9 cellular contexts compared by ENCODE assay signal in the genomic region with DNA sequence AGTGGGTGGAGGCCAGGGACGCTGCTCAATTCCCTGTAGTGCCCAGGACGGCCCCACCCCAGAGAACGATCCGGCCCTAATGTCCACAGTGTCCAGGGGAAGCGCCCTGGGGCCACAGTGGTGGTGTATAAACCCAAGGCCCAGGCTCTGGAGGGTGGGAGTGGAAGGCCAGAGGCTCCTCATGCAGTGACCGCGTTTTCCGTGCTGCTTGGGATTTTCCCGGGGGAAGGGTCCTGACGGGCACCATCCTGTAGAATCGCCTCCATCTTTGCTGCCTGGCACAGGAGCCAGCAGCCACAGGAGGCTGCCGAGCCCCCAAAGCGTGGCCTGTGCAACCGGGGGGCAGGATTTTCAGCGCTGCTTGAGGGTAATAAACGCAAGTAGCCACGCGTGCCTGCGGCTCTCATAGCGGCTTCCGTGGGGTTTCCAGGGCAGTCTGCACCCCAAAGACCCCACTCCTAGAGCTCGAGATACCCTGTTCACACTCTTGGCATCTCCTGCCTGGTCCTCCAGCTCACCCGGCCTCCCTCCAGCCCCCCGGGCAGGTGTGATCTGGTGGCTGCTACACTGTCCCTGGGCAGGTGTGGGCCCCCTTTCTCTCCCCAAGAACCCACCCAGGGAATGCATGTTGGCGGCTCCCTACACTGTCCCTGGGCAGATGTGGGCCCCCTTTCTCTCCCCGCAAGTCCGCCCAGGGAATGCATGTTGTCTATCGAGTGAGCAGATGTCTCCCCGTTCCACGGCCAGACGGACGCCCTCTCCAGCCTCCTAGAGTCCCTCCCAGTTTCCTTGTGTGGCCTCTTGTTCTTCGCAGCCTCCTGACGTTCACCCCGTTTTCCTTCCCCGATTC. TPM values are rescaled to one million over a fixed set of nuclear protein-coding genes. Genes with fewer than 3 reads are reported as not detected.
DNase-seq lines count a peak whose midpoint lies in the region; TF ChIP-seq lines count a peak whose summit lies in the region.
"Had no signal": no experiment of that assay in that cellular context is flagged by ENCODE, and none has a peak within 500 bp of the region (broad histone marks: within the 10 kb centered on the region; RNA-seq: fewer than 3 reads in every experiment).

No MANE protein-coding gene starts in this region.

- H3K9me3 ChIP-seq in Loucy (ENCODE audit: insufficient read depth, low read depth, low read length), result no peaks in the 10 kb centered on the region
- H3K9me3 ChIP-seq in neuronal stem cell (replicated peaks in 1 of 2; ENCODE audit: control insufficient read depth in 2 of 2, insufficient read depth in 1 of 2, low read depth in 1 of 2, low read length in 2 of 2), result no peaks in the 10 kb centered on the region

- DNase-seq in GM06990 (ENCODE audit: extremely low read depth, insufficient read length) (peak; percentile 6), chondrocyte (ENCODE audit: low spot score) (peak; percentile 82), neuronal stem cell (ENCODE audit: low spot score) (no peak), DMS79 (lab: John Stamatoyannopoulos, UW) (no peak), retina (no peak)
- DNase-seq in activated effector memory CD4-positive, alpha-beta T cell treated with Interleukin-2 at 50 U/mL for 16 hours, result no peak
- no peak for DNase-seq in stimulated activated CD4-positive, alpha-beta T cell treated with anti-CD3 and anti-CD28 coated beads, Interleukin-4, amount 100 ng/mL, for 24 hours
- DNase-seq: NCI-H510A had no signal

- H2AFZ ChIP-seq in Loucy (ENCODE audit: low read length), result no peak overlapping the region
- no peak overlapping the region for H2AFZ ChIP-seq in neuronal stem cell (ENCODE audit: low read length)

- H3F3A ChIP-seq in Loucy (ENCODE audit: low read depth), result no peaks in the 10 kb centered on the region

- no peak overlapping the region for H2BK12ac ChIP-seq in neuronal stem cell (ENCODE audit: low read length)

- H3K79me1 ChIP-seq in neuronal stem cell (ENCODE audit: low read depth, low read length), result peaks cover 47% of the 10 kb centered on the region

- H2BK15ac ChIP-seq in neuronal stem cell (ENCODE audit: low read length), result no peak overlapping the region

- peaks cover 78% of the 10 kb centered on the region for H3K79me2 ChIP-seq in Loucy (ENCODE audit: insufficient read depth, low read length)

- H3K4me1 Mint-ChIP-seq in chondrocyte (ENCODE audit: low read depth), result peaks cover 21% of the 10 kb centered on the region

- H2BK5ac ChIP-seq in neuronal stem cell (ENCODE audit: low read length), result no peak overlapping the region

- H2AK5ac ChIP-seq in neuronal stem cell (ENCODE audit: low read depth, low read length), result no peak overlapping the region

- H3K14ac ChIP-seq in neuronal stem cell (ENCODE audit: low read length), result no peak overlapping the region

- H3K9ac ChIP-seq in Loucy (ENCODE audit: low read depth, low read length, poor library complexity, severe bottlenecking), result peak overlapping the region; percentile 82
- no peak overlapping the region for H3K9ac ChIP-seq in neuronal stem cell (ENCODE audit: low read depth, low read length, poor library complexity)

- H3K4ac ChIP-seq in neuronal stem cell (ENCODE audit: low read length), result peak overlapping the region; percentile 37

- H3K27ac ChIP-seq in neuronal stem cell (replicated peaks; ENCODE audit: low read length), result no peak overlapping the region

- H3K4me3 ChIP-seq in GM06990 (replicated peaks; ENCODE audit: low read depth, low read length), result no peak overlapping the region
- peak overlapping the region; percentile 82 for H3K4me3 ChIP-seq in Loucy (ENCODE audit: low read length, poor library complexity, severe bottlenecking)
- H3K4me3 ChIP-seq in neuronal stem cell (ENCODE audit: low read length in 2 of 2), result peak overlapping the region in 1 of 2 donors; percentile 75

- no peak overlapping the region for H4K8ac ChIP-seq in neuronal stem cell (ENCODE audit: low read depth, low read length)

- H3K27me3 Mint-ChIP-seq in chondrocyte (ENCODE audit: low read depth), result no peaks in the 10 kb centered on the region

- H3K36me3 ChIP-seq in GM06990 (ENCODE audit: control insufficient read depth, insufficient read depth, low read length) (peaks cover 8% of the 10 kb centered on the region), Loucy (ENCODE audit: insufficient read depth, low read length) (no peaks in the 10 kb centered on the region), neuronal stem cell (replicated peaks in 1 of 2; ENCODE audit: control insufficient read depth in 2 of 2, insufficient read depth in 2 of 2, low read length in 2 of 2) (peaks cover 6 to 11% of the 10 kb centered on the region in 2 donors)

- H3K9me3 Mint-ChIP-seq in chondrocyte (ENCODE audit: low read depth), result no peaks in the 10 kb centered on the region

- H4K20me1 ChIP-seq in Loucy (ENCODE audit: insufficient read depth, low read length, poor library complexity, severe bottlenecking), result peaks cover 37% of the 10 kb centered on the region

- WGBS in neuronal stem cell (ENCODE audit: extremely low coverage in 2 of 2, insufficient read length in 2 of 2, insufficient replicate concordance in 1 of 2), 2 donors, result no CpG with 5 or more reads among the region's 36 CpGs

- no peak overlapping the region for H2BK120ac ChIP-seq in neuronal stem cell (ENCODE audit: low read depth, low read length)

- no peak overlapping the region for H3K27ac Mint-ChIP-seq in chondrocyte (ENCODE audit: unreplicated experiment)

- H4K91ac ChIP-seq in neuronal stem cell (ENCODE audit: low read depth, low read length, poor library complexity), result no peak overlapping the region

- H3K27me3 ChIP-seq in GM06990 (replicated peaks; ENCODE audit: control insufficient read depth, insufficient read depth, low read length) (no peaks in the 10 kb centered on the region), Loucy (ENCODE audit: insufficient read depth, low read length, poor library complexity, severe bottlenecking) (no peaks in the 10 kb centered on the region), neuronal stem cell (ENCODE audit: control insufficient read depth in 3 of 3, insufficient read depth in 3 of 3, low read depth in 1 of 3, low read length in 3 of 3) (no peaks in the 10 kb centered on the region)

- H3K36me3 Mint-ChIP-seq in chondrocyte (ENCODE audit: low read depth), result no peaks in the 10 kb centered on the region

- no peak overlapping the region for H3K18ac ChIP-seq in neuronal stem cell (ENCODE audit: low read length)

- TF ChIP-seq CTCF in GM06990 (IDR thresholded peaks at IDR 0.05; ENCODE audit: insufficient read depth, low read length, poor library complexity, severe bottlenecking), result no peak
- no peak for TF ChIP-seq CTCF in Loucy (conservative IDR thresholded peaks at IDR 0.05; ENCODE audit: low read length)
- no peak for TF ChIP-seq CTCF in chondrocyte (IDR thresholded peaks at IDR 0.05)

- H3K4me2 ChIP-seq in Loucy (ENCODE audit: low read depth, low read length, poor library complexity, severe bottlenecking) (peak overlapping the region; percentile 100), neuronal stem cell (ENCODE audit: insufficient read depth, low read length, poor library complexity, severe bottlenecking) (no peak overlapping the region)

- H3K4me3 Mint-ChIP-seq in chondrocyte (ENCODE audit: unreplicated experiment), result peak overlapping the region; percentile 93

- H3K23ac ChIP-seq in neuronal stem cell (ENCODE audit: low read depth, low read length, poor library complexity), result no peak overlapping the region

- no peaks in the 10 kb centered on the region for H3K9me2 ChIP-seq in Loucy (replicated peaks; ENCODE audit: low read depth, low read length)

- H3K4me1 ChIP-seq in Loucy (ENCODE audit: insufficient read depth, low read length, poor library complexity, severe bottlenecking), result peaks cover 27% of the 10 kb centered on the region
- H3K4me1 ChIP-seq in neuronal stem cell (ENCODE audit: control insufficient read depth in 2 of 2, insufficient read depth in 1 of 2, low read depth in 1 of 2, low read length in 2 of 2), result peaks cover 6 to 12% of the 10 kb centered on the region in 2 donors

RNA-seq across cellular contexts. Expression of gene NCLN, which starts 2.2 kb away (rescaled TPM):
- total RNA-seq in chondrocyte, result 80.7 to 97.1 TPM (median 82.5 TPM) in 3 replicates
- polyA plus RNA-seq in neuronal stem cell (2013, experiment 1 of 2), result 20.8 TPM
- polyA plus RNA-seq in neuronal stem cell (2013, experiment 2 of 2), result 20.9 TPM

RNA-seq across cellular contexts. Expression of gene S1PR4, which starts 9.3 kb away (rescaled TPM):
- not detected in 3 replicates for total RNA-seq in chondrocyte
- polyA plus RNA-seq in neuronal stem cell (2013, experiment 1 of 2), result not detected
- polyA plus RNA-seq in neuronal stem cell (2013, experiment 2 of 2), result not detected

RNA-seq across cellular contexts. Expression of gene CELF5, which starts 36.6 kb away (rescaled TPM):
- total RNA-seq in chondrocyte, result 0.22 to 0.31 TPM in 2 of 3 replicates, not detected in the other
- polyA plus RNA-seq in neuronal stem cell (2013, experiment 1 of 2), result 16.6 TPM
- polyA plus RNA-seq in neuronal stem cell (2013, experiment 2 of 2), result 17.4 TPM

RNA-seq across cellular contexts. Expression of gene GNA15, which starts 52.1 kb away (rescaled TPM):
- not detected in 3 replicates for total RNA-seq in chondrocyte
- 0.01 TPM for polyA plus RNA-seq in neuronal stem cell (2013, experiment 1 of 2)
- not detected for polyA plus RNA-seq in neuronal stem cell (2013, experiment 2 of 2)

Comparison
In these comparisons a context has a peak if more than half of its experiments do, and no peak if none do; other contexts are left out.
1. DNase-seq: peak in GM06990 (single experiment) and chondrocyte (single experiment); none in neuronal stem cell (single experiment), DMS79 (single experiment), activated effector memory CD4-positive, alpha-beta T cell treated with Interleukin-2 at 50 U/mL for 16 hours (single experiment), retina (single experiment) and stimulated activated CD4-positive, alpha-beta T cell treated with anti-CD3 and anti-CD28 coated beads, Interleukin-4, amount 100 ng/mL, for 24 hours (single experiment).